1 cellular context compared by ENCODE assay signal in the genomic region with DNA sequence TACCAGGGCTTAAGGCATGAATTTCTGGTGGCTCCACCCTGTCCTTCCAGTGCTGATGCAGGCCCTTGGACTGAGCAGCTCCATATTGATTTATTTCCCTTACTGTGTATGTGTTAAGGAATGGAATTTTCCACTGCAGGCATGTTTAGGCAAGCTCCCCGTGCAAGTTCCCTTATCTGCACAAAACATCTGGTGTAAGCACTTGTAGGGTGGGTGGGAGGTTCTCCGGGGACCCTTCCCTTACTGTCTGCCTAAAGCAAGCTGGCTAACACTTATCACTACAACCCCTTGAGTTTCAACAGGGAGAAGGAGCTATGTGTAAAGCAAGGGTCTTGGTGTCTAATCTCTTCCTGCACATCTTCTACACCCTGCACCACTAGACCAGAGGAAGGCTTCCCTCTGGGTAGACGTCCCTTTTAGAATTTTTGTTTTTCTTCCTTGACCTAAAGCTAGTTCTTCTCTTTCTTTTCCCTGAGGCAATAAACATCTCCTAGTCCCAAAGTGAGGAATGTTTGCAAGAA.
TF ChIP-seq lines count a peak whose summit lies in the region.

No MANE protein-coding gene starts in this region.

TF ChIP-seq in K562, 482 proteins besides CTCF, POLR2A, EP300 and RAD21 (continued from another document and continues in another):
- TF ChIP-seq, protein P1, sequence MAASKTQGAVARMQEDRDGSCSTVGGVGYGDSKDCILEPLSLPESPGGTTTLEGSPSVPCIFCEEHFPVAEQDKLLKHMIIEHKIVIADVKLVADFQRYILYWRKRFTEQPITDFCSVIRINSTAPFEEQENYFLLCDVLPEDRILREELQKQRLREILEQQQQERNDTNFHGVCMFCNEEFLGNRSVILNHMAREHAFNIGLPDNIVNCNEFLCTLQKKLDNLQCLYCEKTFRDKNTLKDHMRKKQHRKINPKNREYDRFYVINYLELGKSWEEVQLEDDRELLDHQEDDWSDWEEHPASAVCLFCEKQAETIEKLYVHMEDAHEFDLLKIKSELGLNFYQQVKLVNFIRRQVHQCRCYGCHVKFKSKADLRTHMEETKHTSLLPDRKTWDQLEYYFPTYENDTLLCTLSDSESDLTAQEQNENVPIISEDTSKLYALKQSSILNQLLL (CRISPR knock-in tag; IDR thresholded peaks at IDR 0.05; ENCODE audit: borderline replicate concordance): no peak
- TF ChIP-seq ZNF445 (CRISPR knock-in tag; IDR thresholded peaks at IDR 0.05; ENCODE audit: low read depth): no peak
- TF ChIP-seq HDAC8 (tag; IDR thresholded peaks at IDR 0.05): no peak
- TF ChIP-seq, protein P2, sequence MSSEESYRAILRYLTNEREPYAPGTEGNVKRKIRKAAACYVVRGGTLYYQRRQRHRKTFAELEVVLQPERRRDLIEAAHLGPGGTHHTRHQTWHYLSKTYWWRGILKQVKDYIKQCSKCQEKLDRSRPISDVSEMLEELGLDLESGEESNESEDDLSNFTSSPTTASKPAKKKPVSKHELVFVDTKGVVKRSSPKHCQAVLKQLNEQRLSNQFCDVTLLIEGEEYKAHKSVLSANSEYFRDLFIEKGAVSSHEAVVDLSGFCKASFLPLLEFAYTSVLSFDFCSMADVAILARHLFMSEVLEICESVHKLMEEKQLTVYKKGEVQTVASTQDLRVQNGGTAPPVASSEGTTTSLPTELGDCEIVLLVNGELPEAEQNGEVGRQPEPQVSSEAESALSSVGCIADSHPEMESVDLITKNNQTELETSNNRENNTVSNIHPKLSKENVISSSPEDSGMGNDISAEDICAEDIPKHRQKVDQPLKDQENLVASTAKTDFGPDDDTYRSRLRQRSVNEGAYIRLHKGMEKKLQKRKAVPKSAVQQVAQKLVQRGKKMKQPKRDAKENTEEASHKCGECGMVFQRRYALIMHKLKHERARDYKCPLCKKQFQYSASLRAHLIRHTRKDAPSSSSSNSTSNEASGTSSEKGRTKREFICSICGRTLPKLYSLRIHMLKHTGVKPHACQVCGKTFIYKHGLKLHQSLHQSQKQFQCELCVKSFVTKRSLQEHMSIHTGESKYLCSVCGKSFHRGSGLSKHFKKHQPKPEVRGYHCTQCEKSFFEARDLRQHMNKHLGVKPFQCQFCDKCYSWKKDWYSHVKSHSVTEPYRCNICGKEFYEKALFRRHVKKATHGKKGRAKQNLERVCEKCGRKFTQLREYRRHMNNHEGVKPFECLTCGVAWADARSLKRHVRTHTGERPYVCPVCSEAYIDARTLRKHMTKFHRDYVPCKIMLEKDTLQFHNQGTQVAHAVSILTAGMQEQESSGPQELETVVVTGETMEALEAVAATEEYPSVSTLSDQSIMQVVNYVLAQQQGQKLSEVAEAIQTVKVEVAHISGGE (CRISPR knock-in tag; IDR thresholded peaks at IDR 0.05): no peak
- TF ChIP-seq YBX1 (IDR thresholded peaks at IDR 0.05): no peak
- no peak for TF ChIP-seq POLR3A (IDR thresholded peaks at IDR 0.05; ENCODE audit: borderline replicate concordance, extremely low read depth, insufficient read depth, insufficient read length)
- TF ChIP-seq, protein P3, sequence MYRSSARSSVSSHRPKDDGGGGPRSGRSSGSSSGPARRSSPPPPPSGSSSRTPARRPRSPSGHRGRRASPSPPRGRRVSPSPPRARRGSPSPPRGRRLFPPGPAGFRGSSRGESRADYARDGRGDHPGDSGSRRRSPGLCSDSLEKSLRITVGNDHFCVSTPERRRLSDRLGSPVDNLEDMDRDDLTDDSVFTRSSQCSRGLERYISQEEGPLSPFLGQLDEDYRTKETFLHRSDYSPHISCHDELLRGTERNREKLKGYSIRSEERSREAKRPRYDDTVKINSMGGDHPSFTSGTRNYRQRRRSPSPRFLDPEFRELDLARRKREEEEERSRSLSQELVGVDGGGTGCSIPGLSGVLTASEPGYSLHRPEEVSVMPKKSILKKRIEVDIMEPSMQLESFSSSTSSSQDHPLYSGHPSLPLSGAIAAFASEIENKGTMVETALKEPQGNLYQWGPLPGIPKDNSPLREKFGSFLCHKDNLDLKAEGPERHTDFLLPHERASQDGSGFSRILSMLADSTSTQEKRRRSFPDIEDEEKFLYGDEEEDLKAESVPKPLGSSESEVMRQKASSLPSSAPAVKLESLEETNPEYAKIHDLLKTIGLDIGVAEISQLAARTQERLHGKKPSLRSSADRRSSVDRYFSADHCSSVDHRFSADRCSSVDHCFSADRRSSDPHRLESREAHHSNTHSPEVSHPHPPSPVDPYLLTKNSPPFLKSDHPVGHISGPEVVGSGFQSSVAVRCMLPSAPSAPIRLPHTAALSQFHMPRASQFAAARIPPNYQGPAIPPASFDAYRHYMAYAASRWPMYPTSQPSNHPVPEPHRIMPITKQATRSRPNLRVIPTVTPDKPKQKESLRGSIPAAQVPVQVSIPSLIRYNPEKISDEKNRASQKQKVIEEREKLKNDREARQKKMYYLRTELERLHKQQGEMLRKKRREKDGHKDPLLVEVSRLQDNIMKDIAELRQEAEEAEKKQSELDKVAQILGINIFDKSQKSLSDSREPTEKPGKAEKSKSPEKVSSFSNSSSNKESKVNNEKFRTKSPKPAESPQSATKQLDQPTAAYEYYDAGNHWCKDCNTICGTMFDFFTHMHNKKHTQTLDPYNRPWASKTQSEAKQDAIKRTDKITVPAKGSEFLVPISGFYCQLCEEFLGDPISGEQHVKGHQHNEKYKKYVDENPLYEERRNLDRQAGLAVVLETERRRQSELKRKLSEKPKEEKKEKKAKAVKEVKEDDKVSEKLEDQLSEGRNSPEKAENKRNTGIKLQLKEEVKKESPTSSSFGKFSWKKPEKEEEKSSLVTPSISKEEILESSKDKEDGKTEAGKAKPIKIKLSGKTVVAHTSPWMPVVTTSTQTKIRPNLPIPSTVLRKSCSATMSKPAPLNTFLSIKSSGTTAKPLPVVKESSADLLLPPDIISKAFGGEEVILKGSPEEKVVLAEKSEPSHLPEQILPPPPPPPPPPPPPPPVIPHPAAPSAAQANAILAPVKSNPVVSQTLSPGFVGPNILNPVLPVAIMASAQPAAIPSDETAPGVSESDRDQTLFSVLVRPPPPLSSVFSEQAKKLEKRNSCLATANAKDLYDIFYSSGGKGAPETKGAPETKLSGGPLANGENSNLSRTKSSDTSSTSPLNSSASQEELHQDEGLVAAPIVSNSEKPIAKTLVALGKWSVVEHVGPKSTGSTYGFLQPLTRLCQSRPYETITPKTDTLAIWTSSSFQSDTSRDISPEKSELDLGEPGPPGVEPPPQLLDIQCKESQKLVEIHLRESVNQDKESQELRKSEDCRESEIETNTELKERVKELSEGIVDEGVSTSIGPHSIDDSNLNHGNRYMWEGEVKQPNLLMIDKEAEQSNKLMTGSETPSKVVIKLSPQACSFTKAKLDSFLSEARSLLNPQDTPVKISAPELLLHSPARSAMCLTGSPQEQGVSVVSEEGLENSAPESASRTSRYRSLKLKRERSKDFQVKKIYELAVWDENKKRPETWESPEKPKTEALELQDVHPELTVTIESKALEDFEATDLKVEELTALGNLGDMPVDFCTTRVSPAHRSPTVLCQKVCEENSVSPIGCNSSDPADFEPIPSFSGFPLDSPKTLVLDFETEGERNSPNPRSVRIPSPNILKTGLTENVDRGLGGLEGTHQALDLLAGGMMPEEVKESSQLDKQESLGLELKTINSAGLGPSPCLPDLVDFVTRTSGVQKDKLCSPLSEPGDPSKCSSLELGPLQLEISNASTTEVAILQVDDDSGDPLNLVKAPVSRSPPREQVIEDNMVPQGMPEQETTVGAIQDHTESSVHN (IDR thresholded peaks at IDR 0.05; ENCODE audit: borderline replicate concordance in 1 of 2, low read depth in 1 of 2): no peak; a peak in 1 of 4 replicates
- TF ChIP-seq, protein P4, sequence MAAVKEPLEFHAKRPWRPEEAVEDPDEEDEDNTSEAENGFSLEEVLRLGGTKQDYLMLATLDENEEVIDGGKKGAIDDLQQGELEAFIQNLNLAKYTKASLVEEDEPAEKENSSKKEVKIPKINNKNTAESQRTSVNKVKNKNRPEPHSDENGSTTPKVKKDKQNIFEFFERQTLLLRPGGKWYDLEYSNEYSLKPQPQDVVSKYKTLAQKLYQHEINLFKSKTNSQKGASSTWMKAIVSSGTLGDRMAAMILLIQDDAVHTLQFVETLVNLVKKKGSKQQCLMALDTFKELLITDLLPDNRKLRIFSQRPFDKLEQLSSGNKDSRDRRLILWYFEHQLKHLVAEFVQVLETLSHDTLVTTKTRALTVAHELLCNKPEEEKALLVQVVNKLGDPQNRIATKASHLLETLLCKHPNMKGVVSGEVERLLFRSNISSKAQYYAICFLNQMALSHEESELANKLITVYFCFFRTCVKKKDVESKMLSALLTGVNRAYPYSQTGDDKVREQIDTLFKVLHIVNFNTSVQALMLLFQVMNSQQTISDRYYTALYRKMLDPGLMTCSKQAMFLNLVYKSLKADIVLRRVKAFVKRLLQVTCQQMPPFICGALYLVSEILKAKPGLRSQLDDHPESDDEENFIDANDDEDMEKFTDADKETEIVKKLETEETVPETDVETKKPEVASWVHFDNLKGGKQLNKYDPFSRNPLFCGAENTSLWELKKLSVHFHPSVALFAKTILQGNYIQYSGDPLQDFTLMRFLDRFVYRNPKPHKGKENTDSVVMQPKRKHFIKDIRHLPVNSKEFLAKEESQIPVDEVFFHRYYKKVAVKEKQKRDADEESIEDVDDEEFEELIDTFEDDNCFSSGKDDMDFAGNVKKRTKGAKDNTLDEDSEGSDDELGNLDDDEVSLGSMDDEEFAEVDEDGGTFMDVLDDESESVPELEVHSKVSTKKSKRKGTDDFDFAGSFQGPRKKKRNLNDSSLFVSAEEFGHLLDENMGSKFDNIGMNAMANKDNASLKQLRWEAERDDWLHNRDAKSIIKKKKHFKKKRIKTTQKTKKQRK (IDR thresholded peaks at IDR 0.05; ENCODE audit: borderline replicate concordance, low read depth, low read length): no peak
- no peak for TF ChIP-seq TGIF2 (CRISPR knock-in tag; IDR thresholded peaks at IDR 0.05)
- TF ChIP-seq CEBPB (tag; IDR thresholded peaks at IDR 0.05): no peak
- TF ChIP-seq ZSCAN32 (CRISPR knock-in tag; IDR thresholded peaks at IDR 0.05): no peak
- no peak for TF ChIP-seq ZBTB17 (CRISPR knock-in tag; IDR thresholded peaks at IDR 0.05)
- TF ChIP-seq GATAD2A (IDR thresholded peaks at IDR 0.05): peak; percentile 93
- TF ChIP-seq, protein P5, sequence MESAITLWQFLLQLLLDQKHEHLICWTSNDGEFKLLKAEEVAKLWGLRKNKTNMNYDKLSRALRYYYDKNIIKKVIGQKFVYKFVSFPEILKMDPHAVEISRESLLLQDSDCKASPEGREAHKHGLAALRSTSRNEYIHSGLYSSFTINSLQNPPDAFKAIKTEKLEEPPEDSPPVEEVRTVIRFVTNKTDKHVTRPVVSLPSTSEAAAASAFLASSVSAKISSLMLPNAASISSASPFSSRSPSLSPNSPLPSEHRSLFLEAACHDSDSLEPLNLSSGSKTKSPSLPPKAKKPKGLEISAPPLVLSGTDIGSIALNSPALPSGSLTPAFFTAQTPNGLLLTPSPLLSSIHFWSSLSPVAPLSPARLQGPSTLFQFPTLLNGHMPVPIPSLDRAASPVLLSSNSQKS (CRISPR knock-in tag; IDR thresholded peaks at IDR 0.05): no peak
- TF ChIP-seq NCOA2 (IDR thresholded peaks at IDR 0.05; ENCODE audit: partially characterized antibody in 2 of 2): no peak
- TF ChIP-seq ZC3H8 (IDR thresholded peaks at IDR 0.05): no peak
- no peak for TF ChIP-seq ZNF175 (CRISPR knock-in tag; IDR thresholded peaks at IDR 0.05; ENCODE audit: low read depth)
- TF ChIP-seq MIER1 (IDR thresholded peaks at IDR 0.05; ENCODE audit: low read depth): no peak
- TF ChIP-seq ESRRB (CRISPR knock-in tag; IDR thresholded peaks at IDR 0.05; ENCODE audit: borderline replicate concordance): no peak
- TF ChIP-seq, protein P6, sequence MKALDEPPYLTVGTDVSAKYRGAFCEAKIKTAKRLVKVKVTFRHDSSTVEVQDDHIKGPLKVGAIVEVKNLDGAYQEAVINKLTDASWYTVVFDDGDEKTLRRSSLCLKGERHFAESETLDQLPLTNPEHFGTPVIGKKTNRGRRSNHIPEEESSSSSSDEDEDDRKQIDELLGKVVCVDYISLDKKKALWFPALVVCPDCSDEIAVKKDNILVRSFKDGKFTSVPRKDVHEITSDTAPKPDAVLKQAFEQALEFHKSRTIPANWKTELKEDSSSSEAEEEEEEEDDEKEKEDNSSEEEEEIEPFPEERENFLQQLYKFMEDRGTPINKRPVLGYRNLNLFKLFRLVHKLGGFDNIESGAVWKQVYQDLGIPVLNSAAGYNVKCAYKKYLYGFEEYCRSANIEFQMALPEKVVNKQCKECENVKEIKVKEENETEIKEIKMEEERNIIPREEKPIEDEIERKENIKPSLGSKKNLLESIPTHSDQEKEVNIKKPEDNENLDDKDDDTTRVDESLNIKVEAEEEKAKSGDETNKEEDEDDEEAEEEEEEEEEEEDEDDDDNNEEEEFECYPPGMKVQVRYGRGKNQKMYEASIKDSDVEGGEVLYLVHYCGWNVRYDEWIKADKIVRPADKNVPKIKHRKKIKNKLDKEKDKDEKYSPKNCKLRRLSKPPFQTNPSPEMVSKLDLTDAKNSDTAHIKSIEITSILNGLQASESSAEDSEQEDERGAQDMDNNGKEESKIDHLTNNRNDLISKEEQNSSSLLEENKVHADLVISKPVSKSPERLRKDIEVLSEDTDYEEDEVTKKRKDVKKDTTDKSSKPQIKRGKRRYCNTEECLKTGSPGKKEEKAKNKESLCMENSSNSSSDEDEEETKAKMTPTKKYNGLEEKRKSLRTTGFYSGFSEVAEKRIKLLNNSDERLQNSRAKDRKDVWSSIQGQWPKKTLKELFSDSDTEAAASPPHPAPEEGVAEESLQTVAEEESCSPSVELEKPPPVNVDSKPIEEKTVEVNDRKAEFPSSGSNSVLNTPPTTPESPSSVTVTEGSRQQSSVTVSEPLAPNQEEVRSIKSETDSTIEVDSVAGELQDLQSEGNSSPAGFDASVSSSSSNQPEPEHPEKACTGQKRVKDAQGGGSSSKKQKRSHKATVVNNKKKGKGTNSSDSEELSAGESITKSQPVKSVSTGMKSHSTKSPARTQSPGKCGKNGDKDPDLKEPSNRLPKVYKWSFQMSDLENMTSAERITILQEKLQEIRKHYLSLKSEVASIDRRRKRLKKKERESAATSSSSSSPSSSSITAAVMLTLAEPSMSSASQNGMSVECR (CRISPR knock-in tag; IDR thresholded peaks at IDR 0.05): no peak
